18 cellular contexts compared by ENCODE assay signal in genomic region chr2:11567631-11568031, GRCh38. TPM values are rescaled to one million over a fixed set of nuclear protein-coding genes. Genes with fewer than 3 reads are reported as not detected.
DNase-seq lines count a peak whose midpoint lies in the region; ATAC-seq, FAIRE-seq and TF ChIP-seq lines count a peak whose summit lies in the region.
"Had no signal": no experiment of that assay in that cellular context is flagged by ENCODE, and none has a peak within 500 bp of the region (broad histone marks: within the 10 kb centered on the region; RNA-seq: fewer than 3 reads in every experiment).

No MANE protein-coding gene starts in this region.

- no peak overlapping the region for H3K4me2 ChIP-seq in HepG2 (ENCODE audit: low read depth, low read length)
- no peak overlapping the region for H3K4me2 ChIP-seq in neuronal stem cell (ENCODE audit: insufficient read depth, low read length, poor library complexity, severe bottlenecking)

- in situ Hi-C loops in HepG2 (cut with HindIII; ENCODE audit: extremely low pct_ligation_motif_present, low pct_unique_long_range_greater_than_20kb) = no loop called here

- no peaks in the 10 kb centered on the region for H3K36me3 ChIP-seq in WERI-Rb-1
- H3K36me3 ChIP-seq in HepG2 (replicated peaks in 1 of 2; ENCODE audit: control insufficient read depth in 1 of 2, insufficient read depth in 2 of 2, low read length in 2 of 2) = peaks cover 65 to 88% of the 10 kb centered on the region in 2 experiments
- peaks cover 12 to 96% of the 10 kb centered on the region in 2 donors for H3K36me3 ChIP-seq in neuronal stem cell (replicated peaks in 1 of 2; ENCODE audit: control insufficient read depth in 2 of 2, insufficient read depth in 2 of 2, low read length in 2 of 2)
- no peaks in the 10 kb centered on the region for H3K36me3 ChIP-seq in tibial artery
- H3K36me3 ChIP-seq: SJSA1 had no signal

- TF ChIP-seq RAD21 in HepG2 (CRISPR knock-in tag; IDR thresholded peaks at IDR 0.05) = no peak

- H3K4me3 ChIP-seq in WERI-Rb-1 (ENCODE audit: low read depth, low read length) (no peak overlapping the region), HepG2 (replicated peaks in 1 of 3; ENCODE audit: insufficient read depth in 1 of 3, low read depth in 2 of 3, low read length in 3 of 3) (no peak overlapping the region), neuronal stem cell (ENCODE audit: low read length in 2 of 2) (no peak overlapping the region), tibial artery (no peak overlapping the region)
- H3K4me3 ChIP-seq: K562, SJSA1 had no signal

- H3K9me3 ChIP-seq in WERI-Rb-1 (ENCODE audit: severe bottlenecking) = no peaks in the 10 kb centered on the region
- no peaks in the 10 kb centered on the region for H3K9me3 ChIP-seq in HepG2 (ENCODE audit: low read length)
- no peaks in the 10 kb centered on the region for H3K9me3 ChIP-seq in neuronal stem cell (replicated peaks in 1 of 2; ENCODE audit: control insufficient read depth in 2 of 2, insufficient read depth in 1 of 2, low read depth in 1 of 2, low read length in 2 of 2)
- H3K9me3 ChIP-seq in tibial artery = no peaks in the 10 kb centered on the region
- H3K9me3 ChIP-seq: SJSA1 had no signal

- no peak overlapping the region for H3K27ac ChIP-seq in WERI-Rb-1
- H3K27ac ChIP-seq in HepG2 (ENCODE audit: extremely low read length, insufficient read depth, low read length) = no peak overlapping the region
- H3K27ac ChIP-seq in neuronal stem cell (replicated peaks; ENCODE audit: low read length) = no peak overlapping the region
- H3K27ac ChIP-seq in tibial artery = no peak overlapping the region
- H3K27ac ChIP-seq: SJSA1 had no signal

- H2BK120ac ChIP-seq in neuronal stem cell (ENCODE audit: low read depth, low read length) = no peak overlapping the region

- no peak overlapping the region for H2BK15ac ChIP-seq in neuronal stem cell (ENCODE audit: low read length)

- H3K79me1 ChIP-seq in neuronal stem cell (ENCODE audit: low read depth, low read length) = peaks cover 5% of the 10 kb centered on the region

- WGBS in HepG2 (ENCODE audit: low lambda C conversion rate) = over 99% methylated on average over 8 of the region's 8 CpGs
- no CpG with 5 or more reads among the region's 8 CpGs for whole genome bisulfite sequencing in neuronal stem cell (ENCODE audit: extremely low coverage in 2 of 2, insufficient read length in 2 of 2, insufficient replicate concordance in 1 of 2), 2 donors

- ATAC-seq in HepG2 = no peak
- ATAC-seq: K562 had no signal

- H4K20me1 ChIP-seq in HepG2 (ENCODE audit: insufficient read depth, low read length) = peaks cover 13% of the 10 kb centered on the region; the same call in 1 of the 2 replicates

- TF ChIP-seq CTCF in WERI-Rb-1 (IDR thresholded peaks at IDR 0.05; ENCODE audit: low read depth, low read length) = no peak
- no peak for TF ChIP-seq CTCF in HepG2 (CRISPR knock-in tag; IDR thresholded peaks at IDR 0.05)
- TF ChIP-seq CTCF in tibial artery (IDR thresholded peaks at IDR 0.05) = no peak

- H3K23ac ChIP-seq in neuronal stem cell (ENCODE audit: low read depth, low read length, poor library complexity) = peak overlapping the region; percentile 48

- H3K4me1 ChIP-seq in HepG2 (ENCODE audit: insufficient read depth, low read length) = no peaks in the 10 kb centered on the region
- peaks cover 0 to 4% of the 10 kb centered on the region in 2 donors for H3K4me1 ChIP-seq in neuronal stem cell (ENCODE audit: control insufficient read depth in 2 of 2, insufficient read depth in 1 of 2, low read depth in 1 of 2, low read length in 2 of 2)
- no peaks in the 10 kb centered on the region for H3K4me1 ChIP-seq in tibial artery

- no peak overlapping the region for H3K9ac ChIP-seq in HepG2 (ENCODE audit: insufficient read depth, low read depth, low read length)
- H3K9ac ChIP-seq in neuronal stem cell (ENCODE audit: low read depth, low read length, poor library complexity) = no peak overlapping the region

- no peak overlapping the region for H4K8ac ChIP-seq in neuronal stem cell (ENCODE audit: low read depth, low read length)

- TF ChIP-seq POLR2A in HepG2 (IDR thresholded peaks at IDR 0.05; ENCODE audit: insufficient read depth in 1 of 2, low read depth in 2 of 2, low read length in 2 of 2) = no peak

- peaks cover 22% of the 10 kb centered on the region for H3K79me2 ChIP-seq in HepG2 (ENCODE audit: insufficient read depth, low read length)

- TF ChIP-seq EP300 in HepG2 (IDR thresholded peaks at IDR 0.05; ENCODE audit: low read depth in 2 of 2, low read length in 2 of 2) = no peak
- TF ChIP-seq EP300 in HepG2 (CRISPR knock-in tag; IDR thresholded peaks at IDR 0.05; ENCODE audit: borderline replicate concordance) = no peak

- H4K91ac ChIP-seq in neuronal stem cell (ENCODE audit: low read depth, low read length, poor library complexity) = no peak overlapping the region

- H2BK5ac ChIP-seq in neuronal stem cell (ENCODE audit: low read length) = no peak overlapping the region

- CTCF ChIA-PET in HepG2 (lab: Yijun Ruan, JAX; ENCODE audit: low intra/inter-chr PET ratio, low total read pairs) = no interaction called here

- no peak overlapping the region for H3K18ac ChIP-seq in neuronal stem cell (ENCODE audit: low read length)

- H3K27me3 ChIP-seq in WERI-Rb-1 (ENCODE audit: insufficient read depth, low read depth, severe bottlenecking) (no peaks in the 10 kb centered on the region), HepG2 (ENCODE audit: control insufficient read depth in 1 of 2, insufficient read depth in 2 of 2, low read length in 2 of 2) (no peaks in the 10 kb centered on the region), neuronal stem cell (ENCODE audit: control insufficient read depth in 3 of 3, insufficient read depth in 3 of 3, low read depth in 1 of 3, low read length in 3 of 3) (no peaks in the 10 kb centered on the region), tibial artery (peaks cover 0 to 12% of the 10 kb centered on the region in 2 donors)
- H3K27me3 ChIP-seq: SJSA1 had no signal

- intact Hi-C loops in HepG2 (cut with micrococcal nuclease; ENCODE audit: unreplicated experiment) (no loop called here), tibial artery (cut with DNase I; ENCODE audit: low total_unique reads) (no loop called here)

- DNase-seq in WERI-Rb-1 (peak; percentile 4), HepG2 (ENCODE audit: low spot score) (no peak), neuronal stem cell (ENCODE audit: low spot score) (no peak), tibial artery (peak; percentile 18 to 38), NCI-H1436 (lab: John Stamatoyannopoulos, UW) (no peak), SKM-1 (lab: John Stamatoyannopoulos, UW; ENCODE audit: unreplicated experiment) (no peak), NCI-H1436 treated with DMSO at 0.1 percent for 48 hours (lab: John Stamatoyannopoulos, UW) (no peak)
- DNase-seq: ACHN; CD8-positive, alpha-beta memory T cell; HFFc6; NCI-H1105; NCI-H1694 treated with DMSO at 0.1 percent for 48 hours; NCI-H226; NCI-H524 treated with DMSO at 0.1 percent for 48 hours had no signal

- POLR2A ChIA-PET in HepG2 (lab: Yijun Ruan, JAX) = no interaction called here

- FAIRE-seq in HepG2 (lab: Jason Lieb, UNC) = no peak
- FAIRE-seq: GM12892, GM18507, K562 had no signal

- H3K14ac ChIP-seq in neuronal stem cell (ENCODE audit: low read length) = no peak overlapping the region

- H2AFZ ChIP-seq in HepG2 (ENCODE audit: low read length) = no peak overlapping the region
- H2AFZ ChIP-seq in neuronal stem cell (ENCODE audit: low read length) = no peak overlapping the region

- H2BK12ac ChIP-seq in neuronal stem cell (ENCODE audit: low read length) = no peak overlapping the region

- H3K4ac ChIP-seq in neuronal stem cell (ENCODE audit: low read length) = no peak overlapping the region

- H2AK5ac ChIP-seq in neuronal stem cell (ENCODE audit: low read depth, low read length) = no peak overlapping the region

- no TSS peak for BruUV-seq in HepG2 (replicated peaks; lab: Mats Ljungman, UMichigan)

TF ChIP-seq in HepG2, 621 proteins besides CTCF, POLR2A, EP300 and RAD21:
- TF ChIP-seq AGO2 (optimal IDR thresholded peaks at IDR 0.05; ENCODE audit: low read depth, low read length) (peak; percentile 25), ZNF678 (CRISPR knock-in tag; IDR thresholded peaks at IDR 0.05) (no peak), ZNF674 (CRISPR knock-in tag; IDR thresholded peaks at IDR 0.05; ENCODE audit: low read depth) (no peak), CCAR2 (optimal IDR thresholded peaks at IDR 0.05; ENCODE audit: low read depth, low read length) (no peak)

RNA-seq across cellular contexts. Expression of gene GREB1, which starts 33.8 kb away (rescaled TPM):
- 61.2 and 64.2 TPM in 2 replicates for total RNA-seq in HepG2 (2016; rRNA removed; fragmentation: Illumina TruSeq; extraction: Trizol)
- total RNA-seq in HepG2 (2016; cell fraction: cytosol; rRNA removed; fragmentation: Illumina TruSeq; extraction: Trizol; ENCODE audit: low read depth) = 22.9 and 28.7 TPM in 2 replicates
- total RNA-seq in HepG2 (2016; cell fraction: insoluble cytoplasmic fraction; rRNA removed; fragmentation: Illumina TruSeq; extraction: Trizol) = 62.9 and 63.8 TPM in 2 replicates
- total RNA-seq in HepG2 (2016; cell fraction: membrane; rRNA removed; fragmentation: Illumina TruSeq; extraction: Trizol) = 43.0 and 57.1 TPM in 2 replicates
- 118 and 132 TPM in 2 replicates for total RNA-seq in HepG2 (2016; cell fraction: nucleus; rRNA removed; fragmentation: Illumina TruSeq; extraction: Trizol)
- polyA plus RNA-seq in HepG2 (2011; rRNA removed) = 26.8 and 31.3 TPM in 2 replicates
- polyA plus RNA-seq in HepG2 (2011; cell fraction: cytosol; rRNA removed) = 20.4 and 21.0 TPM in 2 replicates
- polyA plus RNA-seq in HepG2 (2011; cell fraction: nucleus; rRNA removed) = 110 and 130 TPM in 2 replicates
- polyA plus RNA-seq in HepG2 (2012) = 47.0 and 84.0 TPM in 2 replicates
- 10.7 and 14.3 TPM in 2 replicates for polyA plus RNA-seq in HepG2 (2016; cell fraction: cytosol; fragmentation: Illumina TruSeq; extraction: Trizol; ENCODE audit: low read depth)
- 38.8 and 51.0 TPM in 2 replicates for polyA plus RNA-seq in HepG2 (2016; cell fraction: insoluble cytoplasmic fraction; fragmentation: Illumina TruSeq; extraction: Trizol; ENCODE audit: low read depth)
- 17.8 and 18.3 TPM in 2 replicates for polyA plus RNA-seq in HepG2 (2016; cell fraction: membrane; fragmentation: Illumina TruSeq; extraction: Trizol; ENCODE audit: low read depth)
- polyA plus RNA-seq in HepG2 (2016; cell fraction: nucleus; fragmentation: Illumina TruSeq; extraction: Trizol; ENCODE audit: insufficient read depth, low read depth) = 158 and 174 TPM in 2 replicates
- polyA minus RNA-seq in HepG2 (2011; rRNA and poly(A)+ RNA removed; ENCODE audit: low replicate concordance) = 1.5 and 97.9 TPM in 2 replicates
- polyA minus RNA-seq in HepG2 (2011; cell fraction: cytosol; rRNA and poly(A)+ RNA removed) = 60.3 and 64.2 TPM in 2 replicates
- 142 and 160 TPM in 2 replicates for polyA minus RNA-seq in HepG2 (2011; cell fraction: nucleus; rRNA and poly(A)+ RNA removed)
- 16.7 TPM for polyA plus RNA-seq in neuronal stem cell (2013, experiment 1 of 2)
- polyA plus RNA-seq in neuronal stem cell (2013, experiment 2 of 2) = 16.9 TPM
- total RNA-seq: SJSA1 had no signal

Comparison
In these comparisons a context has a peak if more than half of its experiments do, and no peak if none do; other contexts are left out.
1. DNase-seq: peak in WERI-Rb-1 (single experiment) and tibial artery (2 of 2); none in HepG2 (single experiment), neuronal stem cell (single experiment), NCI-H1436 (single experiment), SKM-1 (single experiment) and NCI-H1436 treated with DMSO at 0.1 percent for 48 hours (single experiment).